Comparison of ENCODE assay signal across 13 cellular contexts in genomic region chr16:15970202-15970601, GRCh38. TPM values are rescaled to one million over a fixed set of nuclear protein-coding genes. Genes with fewer than 3 reads are reported as not detected.
A peak's percentile ranks its signal among the peaks of the same experiment; 100 is the strongest.
DNase-seq lines count a peak whose midpoint lies in the region; ATAC-seq and TF ChIP-seq lines count a peak whose summit lies in the region.
"Had no signal": no experiment of that assay in that cellular context is flagged by ENCODE, and none has a peak within 500 bp of the region (broad histone marks: within the 10 kb centered on the region; RNA-seq: fewer than 3 reads in every experiment).

No MANE protein-coding gene starts in this region.

- H3K36me3 Mint-ChIP-seq in activated CD8-positive, alpha-beta memory T cell treated with anti-CD3 and anti-CD28 coated beads, Interleukin-2, amount 10 ng/mL, durations not matched to agents 7 days and 5 days = peaks cover 70% of the 10 kb centered on the region
- peaks cover 7% of the 10 kb centered on the region for H3K36me3 Mint-ChIP-seq in glutamatergic neuron (ENCODE audit: unreplicated experiment)
- H3K36me3 Mint-ChIP-seq in stimulated activated effector memory CD8-positive, alpha-beta T cell treated with anti-CD3 and anti-CD28 coated beads, Interleukin-12 subunit alpha, Interleukin-12 subunit beta, amount 100 ng/mL, for 72 hours = peaks cover 39% of the 10 kb centered on the region

- POLR2A ChIA-PET in RWPE1 (lab: Yijun Ruan, JAX; ENCODE audit: low non-redundant PET) = no interaction called here

- H3K4me3 Mint-ChIP-seq in activated CD8-positive, alpha-beta memory T cell treated with anti-CD3 and anti-CD28 coated beads, Interleukin-2, amount 10 ng/mL, durations not matched to agents 7 days and 5 days = no peak overlapping the region
- peak overlapping the region; percentile 77 for H3K4me3 Mint-ChIP-seq in glutamatergic neuron (ENCODE audit: unreplicated experiment)
- H3K4me3 Mint-ChIP-seq in stimulated activated effector memory CD8-positive, alpha-beta T cell treated with anti-CD3 and anti-CD28 coated beads, Interleukin-12 subunit alpha, Interleukin-12 subunit beta, amount 100 ng/mL, for 72 hours = no peak overlapping the region
- H3K4me3 Mint-ChIP-seq: immature natural killer cell had no signal

- H3K27ac ChIP-seq in RWPE1 (peak overlapping the region; percentile 31; the same call in 1 of the 2 replicates), right atrium auricular region (no peak overlapping the region)
- H3K27ac ChIP-seq: tibial artery had no signal

- no peaks in the 10 kb centered on the region for H3K27me3 ChIP-seq in right atrium auricular region
- H3K27me3 ChIP-seq: tibial artery had no signal

- peaks cover 0 to 28% of the 10 kb centered on the region in 2 donors for H3K4me1 ChIP-seq in right atrium auricular region

- H3K4me1 Mint-ChIP-seq in activated CD8-positive, alpha-beta memory T cell treated with anti-CD3 and anti-CD28 coated beads, Interleukin-2, amount 10 ng/mL, durations not matched to agents 7 days and 5 days = peaks cover 7% of the 10 kb centered on the region
- H3K4me1 Mint-ChIP-seq in glutamatergic neuron (ENCODE audit: low read depth, unreplicated experiment) = peaks cover 9% of the 10 kb centered on the region
- H3K4me1 Mint-ChIP-seq in stimulated activated effector memory CD8-positive, alpha-beta T cell treated with anti-CD3 and anti-CD28 coated beads, Interleukin-12 subunit alpha, Interleukin-12 subunit beta, amount 100 ng/mL, for 72 hours = peaks cover 38% of the 10 kb centered on the region

- no peak for DNase-seq in activated CD8-positive, alpha-beta memory T cell treated with anti-CD3 and anti-CD28 coated beads, Interleukin-2, amount 10 ng/mL, durations not matched to agents 7 days and 5 days
- DNase-seq in activated CD8-positive, alpha-beta memory T cell treated with anti-CD3 and anti-CD28 coated beads, Interleukin-2, amount 50 U/mL, for 48 hours = no peak
- DNase-seq in RWPE1 (ENCODE audit: low spot score) (no peak), glutamatergic neuron (peak; percentile 37), right atrium auricular region (ENCODE audit: low spot score) (no peak), MV-4-11 (lab: John Stamatoyannopoulos, UW) (no peak)
- DNase-seq in stimulated activated effector memory CD8-positive, alpha-beta T cell treated with anti-CD3 and anti-CD28 coated beads, Interleukin-12 subunit alpha, Interleukin-12 subunit beta, amount 100 ng/mL, for 72 hours (ENCODE audit: low spot score in 2 of 2) = no peak
- DNase-seq: activated T-cell treated with anti-CD3 and anti-CD28 coated beads for 4 hours, immature natural killer cell, NCI-H1436 treated with DMSO at 0.1 percent for 48 hours, tibial artery had no signal

- peak overlapping the region; percentile 66 for H3K27ac Mint-ChIP-seq in activated CD8-positive, alpha-beta memory T cell treated with anti-CD3 and anti-CD28 coated beads, Interleukin-2, amount 10 ng/mL, durations not matched to agents 7 days and 5 days
- H3K27ac Mint-ChIP-seq in glutamatergic neuron (ENCODE audit: unreplicated experiment) = peak overlapping the region; percentile 74
- no peak overlapping the region for H3K27ac Mint-ChIP-seq in stimulated activated effector memory CD8-positive, alpha-beta T cell treated with anti-CD3 and anti-CD28 coated beads, Interleukin-12 subunit alpha, Interleukin-12 subunit beta, amount 100 ng/mL, for 72 hours
- H3K27ac Mint-ChIP-seq: immature natural killer cell had no signal

- H3K9me3 ChIP-seq in right atrium auricular region = peaks cover 0 to 19% of the 10 kb centered on the region in 2 donors

- no peaks in the 10 kb centered on the region for H3K36me3 ChIP-seq in right atrium auricular region

- H3K4me3 ChIP-seq in right atrium auricular region = no peak overlapping the region
- H3K4me3 ChIP-seq: tibial artery had no signal

- CTCF ChIA-PET in activated CD8-positive, alpha-beta memory T cell treated with anti-CD3 and anti-CD28 coated beads, Interleukin-2, amount 10 ng/mL, durations not matched to agents 7 days and 5 days (lab: Charles Lee) = no interaction called here
- CTCF ChIA-PET in RWPE1 (lab: Yijun Ruan, JAX) = interaction anchor here (2.1 kb wide), 1 partner anchor 96 kb away, joined by 6 read pairs; no protein-coding TSS in a partner anchor

- no peak for ATAC-seq in activated CD8-positive, alpha-beta memory T cell treated with anti-CD3 and anti-CD28 coated beads, Interleukin-2, amount 10 ng/mL, durations not matched to agents 7 days and 5 days
- ATAC-seq in stimulated activated effector memory CD8-positive, alpha-beta T cell treated with anti-CD3 and anti-CD28 coated beads, Interleukin-12 subunit alpha, Interleukin-12 subunit beta, amount 100 ng/mL, for 72 hours = peak; percentile 57
- ATAC-seq in HG03469 (IDR thresholded peaks at IDR 0.05; ENCODE audit: unreplicated experiment) = no peak
- ATAC-seq: sciatic nerve had no signal

- H3K9me3 Mint-ChIP-seq in activated CD8-positive, alpha-beta memory T cell treated with anti-CD3 and anti-CD28 coated beads, Interleukin-2, amount 10 ng/mL, durations not matched to agents 7 days and 5 days (ENCODE audit: low read depth) = peaks cover 20% of the 10 kb centered on the region
- H3K9me3 Mint-ChIP-seq in glutamatergic neuron (ENCODE audit: unreplicated experiment) = peaks cover 2% of the 10 kb centered on the region
- peaks cover 13% of the 10 kb centered on the region for H3K9me3 Mint-ChIP-seq in stimulated activated effector memory CD8-positive, alpha-beta T cell treated with anti-CD3 and anti-CD28 coated beads, Interleukin-12 subunit alpha, Interleukin-12 subunit beta, amount 100 ng/mL, for 72 hours

- no peak for TF ChIP-seq CTCF in RWPE1 (conservative IDR thresholded peaks at IDR 0.05; ENCODE audit: low read depth)
- TF ChIP-seq CTCF in glutamatergic neuron (IDR thresholded peaks at IDR 0.05; ENCODE audit: partially characterized antibody, unreplicated experiment) = no peak
- no peak for TF ChIP-seq CTCF in right atrium auricular region (IDR thresholded peaks at IDR 0.05)

- H3K27me3 Mint-ChIP-seq in activated CD8-positive, alpha-beta memory T cell treated with anti-CD3 and anti-CD28 coated beads, Interleukin-2, amount 10 ng/mL, durations not matched to agents 7 days and 5 days = no peaks in the 10 kb centered on the region
- peaks cover 2% of the 10 kb centered on the region for H3K27me3 Mint-ChIP-seq in glutamatergic neuron (ENCODE audit: unreplicated experiment)

RNA-seq across cellular contexts. Expression of gene ABCC1, which starts 20.8 kb away (rescaled TPM):
- total RNA-seq in activated CD8-positive, alpha-beta memory T cell treated with anti-CD3 and anti-CD28 coated beads, Interleukin-2, amount 10 ng/mL, durations not matched to agents 7 days and 5 days = 10 to 100 TPM; 54.9 to 76.8 TPM
- total RNA-seq in glutamatergic neuron (ENCODE audit: unreplicated experiment) (29.9 TPM), right atrium auricular region (10 to 100 TPM; 15.2 to 27.5 TPM)
